Comparison of ENCODE assay signal across 10 cellular contexts in genomic region chr12:5889381-5890047, GRCh38. TPM values are rescaled to one million over a fixed set of nuclear protein-coding genes. Genes with fewer than 3 reads are reported as not detected.
A peak's percentile ranks its signal among the peaks of the same experiment; 100 is the strongest.
DNase-seq lines count a peak whose midpoint lies in the region; ATAC-seq, FAIRE-seq and TF ChIP-seq lines count a peak whose summit lies in the region.
"Had no signal": no experiment of that assay in that cellular context is flagged by ENCODE, and none has a peak within 500 bp of the region (broad histone marks: within the 10 kb centered on the region; RNA-seq: fewer than 3 reads in every experiment).

No MANE protein-coding gene starts in this region.

- H2AFZ ChIP-seq in OCI-LY7 (ENCODE audit: low read length) (peak overlapping the region; percentile 83), endothelial cell of umbilical vein (ENCODE audit: low read depth, low read length) (no peak overlapping the region)

- H3K27ac ChIP-seq in A673 (ENCODE audit: low read depth, low read length, poor library complexity, severe bottlenecking) (no peak overlapping the region), OCI-LY7 (ENCODE audit: low read depth, low read length, poor library complexity, severe bottlenecking) (no peak overlapping the region), endothelial cell of umbilical vein (ENCODE audit: insufficient read depth, low read depth, low read length) (no peak overlapping the region), tibial nerve (no peak overlapping the region), aorta (ENCODE audit: low read depth in 1 of 2, low read length in 2 of 2) (no peak overlapping the region)

- H3K36me3 ChIP-seq in A673 (ENCODE audit: insufficient read depth, low read length, poor library complexity, severe bottlenecking) (no peaks in the 10 kb centered on the region), OCI-LY7 (ENCODE audit: insufficient read depth, low read length) (no peaks in the 10 kb centered on the region), endothelial cell of umbilical vein (ENCODE audit: control insufficient read depth in 2 of 2, extremely low read depth in 1 of 2, insufficient read depth in 2 of 2, low read length in 2 of 2) (peaks cover 10 to 24% of the 10 kb centered on the region in 2 experiments), tibial nerve (no peaks in the 10 kb centered on the region), aorta (ENCODE audit: control insufficient read depth in 1 of 2, insufficient read depth in 2 of 2, low read length in 1 of 2) (no peaks in the 10 kb centered on the region)

- H3K4me2 ChIP-seq in OCI-LY7 (ENCODE audit: low read length) (no peak overlapping the region), endothelial cell of umbilical vein (ENCODE audit: insufficient read depth, low read length) (no peak overlapping the region)

- WGBS in tibial nerve, 2 donors, result 90 to 93% methylated on average over 6 of the region's 6 CpGs
- 90 to 92% methylated on average over 6 of the region's 6 CpGs for WGBS in aorta, 2 donors

- peak; percentile 34 for DNase-seq in A673 (ENCODE audit: low spot score)
- peak; percentile 35 for DNase-seq in ELR (ENCODE audit: low read depth)
- peak; percentile 39 for DNase-seq in OCI-LY7 (ENCODE audit: low spot score)
- no peak for DNase-seq in endothelial cell of umbilical vein (ENCODE audit: low read depth, low spot score)
- DNase-seq in tibial nerve (ENCODE audit: low spot score in 2 of 2), result no peak
- DNase-seq in aorta, result no peak
- no peak for DNase-seq in NCI-H774 (lab: John Stamatoyannopoulos, UW)
- DNase-seq: effector memory CD4-positive, alpha-beta T cell had no signal

- H3K27me3 ChIP-seq in A673 (replicated peaks; ENCODE audit: insufficient read depth, low read depth, low read length, poor library complexity) (peaks cover 12% of the 10 kb centered on the region), endothelial cell of umbilical vein (ENCODE audit: control insufficient read depth in 2 of 2, insufficient read depth in 2 of 2, low read length in 2 of 2) (no peaks in the 10 kb centered on the region), tibial nerve (no peaks in the 10 kb centered on the region), aorta (ENCODE audit: control insufficient read depth in 1 of 2, insufficient read depth in 2 of 2, low read length in 1 of 2) (peaks cover 0 to 2% of the 10 kb centered on the region in 2 donors)

- H3K9me2 ChIP-seq in OCI-LY7 (ENCODE audit: insufficient read depth, low read length), result no peaks in the 10 kb centered on the region

- TF ChIP-seq POLR2A in endothelial cell of umbilical vein (IDR thresholded peaks at IDR 0.05; ENCODE audit: low read depth, low read length) (no peak), tibial nerve (IDR thresholded peaks at IDR 0.05) (no peak)

- H3K4me3 ChIP-seq in A673 (ENCODE audit: low read depth, low read length, poor library complexity, severe bottlenecking) (no peak overlapping the region), OCI-LY7 (ENCODE audit: low read depth, low read length, poor library complexity, severe bottlenecking) (no peak overlapping the region), endothelial cell of umbilical vein (replicated peaks in 1 of 3; ENCODE audit: insufficient read depth in 1 of 3, low read depth in 1 of 3, low read length in 3 of 3) (no peak overlapping the region), tibial nerve (no peak overlapping the region), aorta (ENCODE audit: low read length in 2 of 2) (no peak overlapping the region)

- no peaks in the 10 kb centered on the region for H3K9me1 ChIP-seq in endothelial cell of umbilical vein (replicated peaks; ENCODE audit: control insufficient read depth, extremely low read depth, insufficient read depth, low read length)

- CTCF ChIA-PET in A673 (lab: Charles Lee), result interaction anchor here (0.7 kb wide), 1 partner anchor 691 kb away, joined by 3 read pairs; no protein-coding TSS in a partner anchor
- CTCF ChIA-PET in OCI-LY7 (lab: Charles Lee; ENCODE audit: unreplicated experiment), result no interaction called here
- CTCF ChIA-PET in endothelial cell of umbilical vein (lab: Charles Lee), result no interaction called here

- TF ChIP-seq EP300 in tibial nerve (IDR thresholded peaks at IDR 0.05), result no peak

- no peak overlapping the region for H3K9ac ChIP-seq in endothelial cell of umbilical vein (replicated peaks; ENCODE audit: extremely low read depth, insufficient read depth, low read length)

- no peaks in the 10 kb centered on the region for H3K9me3 ChIP-seq in A673 (ENCODE audit: low read depth, low read length, poor library complexity, severe bottlenecking)
- no peaks in the 10 kb centered on the region for H3K9me3 ChIP-seq in OCI-LY7 (ENCODE audit: low read length)
- H3K9me3 ChIP-seq in endothelial cell of umbilical vein (replicated peaks; ENCODE audit: control insufficient read depth, insufficient read depth, low read length), result no peaks in the 10 kb centered on the region
- peaks cover 0 to 7% (median 0%) of the 10 kb centered on the region in 4 donors for H3K9me3 ChIP-seq in tibial nerve
- no peaks in the 10 kb centered on the region for H3K9me3 ChIP-seq in aorta (ENCODE audit: control insufficient read depth, low read length)

- intact Hi-C loops in A673 (cut with micrococcal nuclease; ENCODE audit: unreplicated experiment), result no loop called here
- intact Hi-C loops in OCI-LY7 (cut with micrococcal nuclease; ENCODE audit: unreplicated experiment), result no loop called here
- intact Hi-C loops in endothelial cell of umbilical vein (cut with micrococcal nuclease), result no loop called here
- intact Hi-C loops in aorta (cut with DNase I), result no loop called here

- FAIRE-seq in endothelial cell of umbilical vein (lab: Jason Lieb, UNC), result no peak

- ATAC-seq in aorta (ENCODE audit: low FRiP score) (no peak), HG03139 (IDR thresholded peaks at IDR 0.05; ENCODE audit: unreplicated experiment) (no peak)
- ATAC-seq: activated naive CD4-positive, alpha-beta T cell treated with anti-CD3 and anti-CD28 coated beads, Interleukin-2, amount 50 U/mL, for 72 hours had no signal

- POLR2A ChIA-PET in A673 (lab: Charles Lee; ENCODE audit: low non-redundant PET) (no interaction called here), OCI-LY7 (lab: Charles Lee) (interaction anchor here (0.7 kb wide), 1 partner anchor 33 kb away, joined by 3 read pairs; no protein-coding TSS in a partner anchor), endothelial cell of umbilical vein (lab: Charles Lee) (no interaction called here)

- H3K79me2 ChIP-seq in OCI-LY7 (ENCODE audit: insufficient read depth, low read depth, low read length) (no peaks in the 10 kb centered on the region), endothelial cell of umbilical vein (ENCODE audit: control insufficient read depth, insufficient read depth, low read length) (peaks cover 2% of the 10 kb centered on the region)

- H3K4me1 ChIP-seq in A673 (ENCODE audit: insufficient read depth, low read length, poor library complexity, severe bottlenecking), result no peaks in the 10 kb centered on the region
- no peaks in the 10 kb centered on the region for H3K4me1 ChIP-seq in OCI-LY7 (ENCODE audit: insufficient read depth, low read length, poor library complexity, severe bottlenecking)
- H3K4me1 ChIP-seq in endothelial cell of umbilical vein (ENCODE audit: control insufficient read depth, extremely low read depth, insufficient read depth, low read length), result no peaks in the 10 kb centered on the region
- no peaks in the 10 kb centered on the region for H3K4me1 ChIP-seq in tibial nerve
- no peaks in the 10 kb centered on the region for H3K4me1 ChIP-seq in aorta (ENCODE audit: control insufficient read depth in 1 of 2, insufficient read depth in 2 of 2, low read length in 2 of 2)

- BruUV-seq in A673 (replicated peaks; lab: Mats Ljungman, UMichigan) (no TSS peak), OCI-LY7 (replicated peaks; lab: Mats Ljungman, UMichigan) (no TSS peak), endothelial cell of umbilical vein (replicated peaks; lab: Mats Ljungman, UMichigan) (no TSS peak)

- no peaks in the 10 kb centered on the region for H4K20me1 ChIP-seq in OCI-LY7 (ENCODE audit: insufficient read depth, low read length)
- peaks cover 9% of the 10 kb centered on the region for H4K20me1 ChIP-seq in endothelial cell of umbilical vein (replicated peaks; ENCODE audit: control insufficient read depth, extremely low read depth, insufficient read depth, low read length)

- dilution Hi-C loops in endothelial cell of umbilical vein (cut with MboI; ENCODE audit: extremely low pct_ligation_motif_present, low sequenced_read_pairs), result no loop called here

- 0 out of 2 replicates have a peak, but pooled peaks have one; percentile 28 for TF ChIP-seq CTCF in A673 (conservative IDR thresholded peaks at IDR 0.05; ENCODE audit: low read depth, low read length)
- peak; percentile 57 for TF ChIP-seq CTCF in OCI-LY7 (conservative IDR thresholded peaks at IDR 0.05; ENCODE audit: low read length)
- peak; percentile 12 to 16 for TF ChIP-seq CTCF in endothelial cell of umbilical vein (IDR thresholded peaks at IDR 0.05; ENCODE audit: extremely low read depth in 1 of 2, insufficient read depth in 1 of 2, low read depth in 1 of 2, low read length in 2 of 2)
- TF ChIP-seq CTCF in tibial nerve (IDR thresholded peaks at IDR 0.05), result no peak

TF ChIP-seq in endothelial cell of umbilical vein, 7 proteins besides CTCF, POLR2A, EP300 and RAD21 (continues in another document):
- TF ChIP-seq FOS (IDR thresholded peaks at IDR 0.05; ENCODE audit: borderline replicate concordance, insufficient read depth, low read length) (no peak), EZH2 (IDR thresholded peaks at IDR 0.05; ENCODE audit: borderline replicate concordance, low read depth, low read length, severe bottlenecking) (no peak), JUN (IDR thresholded peaks at IDR 0.05; ENCODE audit: borderline replicate concordance, insufficient read depth, insufficient read length, low read depth) (no peak), MAX (IDR thresholded peaks at IDR 0.05; ENCODE audit: insufficient read depth, insufficient read length) (no peak), MYC (IDR thresholded peaks at IDR 0.05; ENCODE audit: low read depth, low read length) (no peak)

RNA-seq across cellular contexts. Expression of gene ANO2, which starts 55.5 kb away (rescaled TPM):
- total RNA-seq in A673 (2021), result not detected in 2 replicates
- total RNA-seq in OCI-LY7 (2014; rRNA removed; shearing (Covaris generic)), result not detected in 2 replicates
- total RNA-seq in OCI-LY7 (2022), result not detected in 2 replicates
- total RNA-seq in endothelial cell of umbilical vein, result 51.6 and 65.0 TPM in 2 replicates
- polyA plus RNA-seq in endothelial cell of umbilical vein, result 15.4 TPM in 2 replicates
- 11.2 and 17.6 TPM in 2 replicates for polyA plus RNA-seq in endothelial cell of umbilical vein (2011; cell fraction: cytosol; rRNA removed)
- 119 and 143 TPM in 2 replicates for polyA plus RNA-seq in endothelial cell of umbilical vein (2011; cell fraction: nucleus; rRNA removed)
- 8.2 and 12.8 TPM in 2 replicates for polyA plus RNA-seq in endothelial cell of umbilical vein (2012)
- 99.4 and 128 TPM in 2 replicates for polyA minus RNA-seq in endothelial cell of umbilical vein
- 0.41 TPM for polyA minus RNA-seq in endothelial cell of umbilical vein (2011; cell fraction: cytosol; rRNA and poly(A)+ RNA removed)
- polyA minus RNA-seq in endothelial cell of umbilical vein (2011; cell fraction: nucleus; rRNA and poly(A)+ RNA removed), result 240 and 297 TPM in 2 replicates
- 10 to 100 TPM; 13.8 to 23.2 (median 21.3) TPM for total RNA-seq in tibial nerve
- total RNA-seq in aorta, result 10 to 100 TPM; 27.8 to 30.8 TPM
- 1 to 10 TPM in 1 of 2 donors, not detected in 1; 2.4 TPM for polyA plus RNA-seq in aorta
- total RNA-seq: activated naive CD4-positive, alpha-beta T cell treated with anti-CD3 and anti-CD28 coated beads, Interleukin-2, amount 50 U/mL, for 72 hours had no signal

Comparison
In these comparisons a context has a peak if more than half of its experiments do, and no peak if none do; other contexts are left out.
1. DNase-seq: peak in A673 (single experiment), ELR (single experiment) and OCI-LY7 (single experiment); none in endothelial cell of umbilical vein (single experiment), tibial nerve (0 of 2), aorta (0 of 2) and NCI-H774 (single experiment).
2. CTCF ChIP-seq: peak in A673 (single experiment), OCI-LY7 (single experiment) and endothelial cell of umbilical vein (2 of 2); none in tibial nerve (0 of 5).
3. RNA of gene ANO2, which starts 55.5 kb away (total RNA-seq): 51.6 to 65.0 TPM in endothelial cell of umbilical vein, 27.8 to 30.8 TPM in aorta and 13.8 to 23.2 TPM in tibial nerve; not detected in A673 and not detected in OCI-LY7; every median in the first group is over 10 times any median in the second.